In genomic region chr7:116353614-116354013, GRCh38 we compare ENCODE assay signal across 12 cellular contexts.
DNase-seq lines count a peak whose midpoint lies in the region; ATAC-seq and TF ChIP-seq lines count a peak whose summit lies in the region.
"Had no signal": no experiment of that assay in that cellular context is flagged by ENCODE, and none has a peak within 500 bp of the region (broad histone marks: within the 10 kb centered on the region; RNA-seq: fewer than 3 reads in every experiment).

No MANE protein-coding gene starts in this region.

- H3K4me3 ChIP-seq in mesenchymal stem cell (ENCODE audit: insufficient read depth in 1 of 2, low read depth in 1 of 2, low read length in 2 of 2): no peak overlapping the region
- H3K4me3 ChIP-seq: neural progenitor cell had no signal

- peak overlapping the region; percentile 87 for H3K9ac ChIP-seq in mesenchymal stem cell (ENCODE audit: low read length)
- H3K9ac ChIP-seq: neural progenitor cell had no signal

- no peak overlapping the region for H4K8ac ChIP-seq in mesenchymal stem cell (ENCODE audit: low read length)

- no peak overlapping the region for H4K91ac ChIP-seq in mesenchymal stem cell (ENCODE audit: low read length)

- peaks cover 10% of the 10 kb centered on the region for H3K9me3 Mint-ChIP-seq in type B pancreatic cell
- H3K9me3 Mint-ChIP-seq: neural progenitor cell had no signal

- H3K14ac ChIP-seq in mesenchymal stem cell (ENCODE audit: low read length in 2 of 2): no peak overlapping the region

- H3K9me3 ChIP-seq in mesenchymal stem cell (ENCODE audit: control insufficient read depth, low read length): no peaks in the 10 kb centered on the region

- no peak overlapping the region for H3K4ac ChIP-seq in mesenchymal stem cell (ENCODE audit: low read depth in 1 of 2, low read length in 2 of 2)

- H3K18ac ChIP-seq in mesenchymal stem cell (ENCODE audit: low read depth in 1 of 2, low read length in 2 of 2): peak overlapping the region in 1 of 2 experiments; percentile 16

- no peak overlapping the region for H2AFZ ChIP-seq in mesenchymal stem cell (ENCODE audit: low read depth, low read length)
- H2AFZ ChIP-seq: neural progenitor cell had no signal

- no peaks in the 10 kb centered on the region for H3K27me3 Mint-ChIP-seq in type B pancreatic cell

- H3K27ac Mint-ChIP-seq in type B pancreatic cell: peak overlapping the region; percentile 89
- H3K27ac Mint-ChIP-seq: activated CD4-positive, alpha-beta T cell treated with anti-CD3 and anti-CD28 coated beads for 36 hours; neural progenitor cell had no signal

- no peak overlapping the region for H2BK15ac ChIP-seq in mesenchymal stem cell (ENCODE audit: low read depth, poor library complexity, severe bottlenecking)

- H3K27ac ChIP-seq in mesenchymal stem cell (ENCODE audit: low read length, poor library complexity, severe bottlenecking): no peak overlapping the region
- H3K27ac ChIP-seq: 22Rv1, neural progenitor cell had no signal

- peaks cover 5% of the 10 kb centered on the region for H3K4me1 ChIP-seq in mesenchymal stem cell (ENCODE audit: control insufficient read depth, insufficient read depth, low read depth, low read length)

- peak overlapping the region; percentile 18 to 46 for H2BK12ac ChIP-seq in mesenchymal stem cell (ENCODE audit: low read length in 2 of 2)

- H2BK120ac ChIP-seq in mesenchymal stem cell (ENCODE audit: low read depth, low read length): peak overlapping the region; percentile 73

- H3K79me1 ChIP-seq in mesenchymal stem cell (replicated peaks; ENCODE audit: low read length, poor library complexity, severe bottlenecking): no peaks in the 10 kb centered on the region

- peak overlapping the region; percentile 54 for H2AK5ac ChIP-seq in mesenchymal stem cell (ENCODE audit: low read length, severe bottlenecking)

- H3K36me3 Mint-ChIP-seq in type B pancreatic cell: no peaks in the 10 kb centered on the region
- H3K36me3 Mint-ChIP-seq: neural progenitor cell had no signal

- WGBS in mesenchymal stem cell: no CpG with 5 or more reads among the region's 2 CpGs

- no peaks in the 10 kb centered on the region for H3K36me3 ChIP-seq in mesenchymal stem cell (ENCODE audit: control insufficient read depth in 1 of 2, insufficient read depth in 2 of 2, low read depth in 1 of 2, low read length in 2 of 2)
- H3K36me3 ChIP-seq: neural progenitor cell had no signal

- no peak for TF ChIP-seq CTCF in type B pancreatic cell (conservative IDR thresholded peaks at IDR 0.05)

- H2BK5ac ChIP-seq in mesenchymal stem cell (ENCODE audit: low read depth, low read length, poor library complexity, severe bottlenecking): no peak overlapping the region

- no peak overlapping the region for H3K4me3 Mint-ChIP-seq in type B pancreatic cell
- H3K4me3 Mint-ChIP-seq: activated CD4-positive, alpha-beta T cell treated with anti-CD3 and anti-CD28 coated beads for 36 hours; neural progenitor cell had no signal

- no peak for ATAC-seq in GM21381 (IDR thresholded peaks at IDR 0.05; ENCODE audit: unreplicated experiment)
- ATAC-seq in GM18861 (IDR thresholded peaks at IDR 0.05; ENCODE audit: unreplicated experiment): no peak
- ATAC-seq: activated CD4-positive, alpha-beta T cell treated with anti-CD3 and anti-CD28 coated beads for 36 hours had no signal

- H3K4me1 Mint-ChIP-seq in type B pancreatic cell (ENCODE audit: unreplicated experiment): peaks cover 16% of the 10 kb centered on the region
- H3K4me1 Mint-ChIP-seq: activated CD4-positive, alpha-beta T cell treated with anti-CD3 and anti-CD28 coated beads for 36 hours had no signal

- H3K27me3 ChIP-seq in mesenchymal stem cell (ENCODE audit: control insufficient read depth in 1 of 2, insufficient read depth in 1 of 2, low read length in 2 of 2): no peaks in the 10 kb centered on the region
- H3K27me3 ChIP-seq: neural progenitor cell had no signal

- no peak overlapping the region for H3K4me2 ChIP-seq in mesenchymal stem cell (ENCODE audit: low read length, poor library complexity, severe bottlenecking)
- H3K4me2 ChIP-seq: neural progenitor cell had no signal

- DNase-seq in DMS53 (lab: John Stamatoyannopoulos, UW) (peak; percentile 42), DMS53 treated with DMSO at 0.1 percent for 48 hours (lab: John Stamatoyannopoulos, UW; ENCODE audit: unreplicated experiment) (no peak), dermis microvascular lymphatic vessel endothelial cell (ENCODE audit: low read depth in 2 of 2) (peak; percentile 90 to 93), mesenchymal stem cell (peak; percentile 53), type B pancreatic cell (ENCODE audit: extremely low spot score, unreplicated experiment) (no peak)
- no peak for DNase-seq in activated CD4-positive, CD25-positive, alpha-beta regulatory T cell (lab: John Stamatoyannopoulos, UW)
- DNase-seq: activated CD4-positive, alpha-beta T cell treated with anti-CD3 and anti-CD28 coated beads for 36 hours; NCI-H774 had no signal

- no peak overlapping the region for H3K23ac ChIP-seq in mesenchymal stem cell (ENCODE audit: low read length in 2 of 2)

Comparison
In these comparisons a context has a peak if more than half of its experiments do, and no peak if none do; other contexts are left out.
1. DNase-seq: peak in DMS53 (single experiment), dermis microvascular lymphatic vessel endothelial cell (2 of 2) and mesenchymal stem cell (single experiment); none in DMS53 treated with DMSO at 0.1 percent for 48 hours (single experiment), type B pancreatic cell (single experiment) and activated CD4-positive, CD25-positive, alpha-beta regulatory T cell (0 of 4).